Comparison of ENCODE assay signal across 29 cellular contexts in genomic region chr2:126444511-126444910, GRCh38.
"Had no signal": no experiment of that assay in that cellular context is flagged by ENCODE, and none has a peak within 500 bp of the region (broad histone marks: within the 10 kb centered on the region; RNA-seq: fewer than 3 reads in every experiment).

No MANE protein-coding gene starts in this region.

- H3K9me3 Mint-ChIP-seq: activated CD8-positive, alpha-beta T cell treated with anti-CD3 and anti-CD28 coated beads for 36 hours; activated naive CD4-positive, alpha-beta T cell treated with anti-CD3 and anti-CD28 coated beads, Interleukin-2, amount 10 ng/mL, durations not matched to agents 7 days and 5 days; activated naive CD4-positive, alpha-beta T cell treated with anti-CD3 and anti-CD28 coated beads, Interleukin-2, amount 50 U/mL, for 72 hours; activated naive CD8-positive, alpha-beta T cell treated with anti-CD3 and anti-CD28 coated beads, Interleukin-2, amount 10 ng/mL, durations not matched to agents 7 days and 5 days; activated T-helper 1 cell treated with anti-CD3 and anti-CD28 coated beads, Interleukin-12 subunit alpha, Interleukin-12 subunit beta, Interleukin-2, Interleukin-4 antibody, amounts not matched to agents 30 ng/mL and 10 ng/mL and 1 ng/mL, durations not matched to agents 14 hours and 24 hours and 36 hours; central memory CD8-positive, alpha-beta T cell; effector memory CD8-positive, alpha-beta T cell had no signal

- ATAC-seq: activated CD8-positive, alpha-beta T cell treated with anti-CD3 and anti-CD28 coated beads for 36 hours; effector memory CD8-positive, alpha-beta T cell; gastroesophageal sphincter had no signal

- H3K36me3 Mint-ChIP-seq: activated naive CD4-positive, alpha-beta T cell treated with anti-CD3 and anti-CD28 coated beads, Interleukin-2, amount 10 ng/mL, durations not matched to agents 7 days and 5 days; activated naive CD4-positive, alpha-beta T cell treated with anti-CD3 and anti-CD28 coated beads, Interleukin-2, amount 50 U/mL, for 72 hours; activated naive CD8-positive, alpha-beta T cell treated with anti-CD3 and anti-CD28 coated beads, Interleukin-2, amount 10 ng/mL, durations not matched to agents 7 days and 5 days had no signal

- H3K4me3 Mint-ChIP-seq: activated CD8-positive, alpha-beta T cell treated with anti-CD3 and anti-CD28 coated beads for 36 hours; activated naive CD4-positive, alpha-beta T cell treated with anti-CD3 and anti-CD28 coated beads, Interleukin-2, amount 10 ng/mL, durations not matched to agents 7 days and 5 days; activated naive CD8-positive, alpha-beta T cell treated with anti-CD3 and anti-CD28 coated beads, Interleukin-2, amount 10 ng/mL, durations not matched to agents 7 days and 5 days; activated T-helper 1 cell treated with anti-CD3 and anti-CD28 coated beads, Interleukin-12 subunit alpha, Interleukin-12 subunit beta, Interleukin-2, Interleukin-4 antibody, amounts not matched to agents 30 ng/mL and 10 ng/mL and 1 ng/mL, durations not matched to agents 14 hours and 24 hours and 36 hours; central memory CD8-positive, alpha-beta T cell; effector memory CD8-positive, alpha-beta T cell had no signal

- H3K27ac Mint-ChIP-seq: activated CD8-positive, alpha-beta T cell treated with anti-CD3 and anti-CD28 coated beads for 36 hours; activated naive CD4-positive, alpha-beta T cell treated with anti-CD3 and anti-CD28 coated beads, Interleukin-2, amount 10 ng/mL, durations not matched to agents 7 days and 5 days; activated naive CD4-positive, alpha-beta T cell treated with anti-CD3 and anti-CD28 coated beads, Interleukin-2, amount 50 U/mL, for 72 hours; activated naive CD8-positive, alpha-beta T cell treated with anti-CD3 and anti-CD28 coated beads, Interleukin-2, amount 10 ng/mL, durations not matched to agents 7 days and 5 days; activated T-helper 1 cell treated with anti-CD3 and anti-CD28 coated beads, Interleukin-12 subunit alpha, Interleukin-12 subunit beta, Interleukin-2, Interleukin-4 antibody, amounts not matched to agents 30 ng/mL and 10 ng/mL and 1 ng/mL, durations not matched to agents 14 hours and 24 hours and 36 hours; effector memory CD8-positive, alpha-beta T cell had no signal

- H3K27me3 Mint-ChIP-seq: activated naive CD4-positive, alpha-beta T cell treated with anti-CD3 and anti-CD28 coated beads, Interleukin-2, amount 10 ng/mL, durations not matched to agents 7 days and 5 days had no signal

- DNase-seq: activated CD4-positive, alpha-beta T cell treated with anti-CD3 and anti-CD28 coated beads for 48 hours; activated CD4-positive, alpha-beta T cell treated with anti-CD3 and anti-CD28 coated beads, Interleukin-2, amount 50 U/mL, for 1 hour; activated CD4-positive, alpha-beta T cell treated with anti-CD3 and anti-CD28 coated beads, Interleukin-2, amount 50 U/mL, for 48 hours; activated CD4-positive, CD25-positive, alpha-beta regulatory T cell; activated CD4-positive, CD25-positive, alpha-beta regulatory T cell treated with anti-CD3 and anti-CD28 coated beads, Interleukin-2, amount 50 U/mL, for 72 hours; activated CD8-positive, alpha-beta memory T cell treated with anti-CD3 and anti-CD28 coated beads for 24 hours; activated CD8-positive, alpha-beta T cell treated with anti-CD3 and anti-CD28 coated beads for 36 hours; activated gamma-delta T cell; activated naive CD4-positive, alpha-beta T cell; activated naive CD4-positive, alpha-beta T cell treated with anti-CD3 and anti-CD28 coated beads, Interleukin-2, amount 10 ng/mL, durations not matched to agents 7 days and 5 days; activated naive CD8-positive, alpha-beta T cell treated with anti-CD3 and anti-CD28 coated beads, Interleukin-2, amount 10 ng/mL, durations not matched to agents 7 days and 5 days; activated T-cell treated with anti-CD3 and anti-CD28 coated beads, Interleukin-2, amount 50 U/mL, for 48 hours; anterior cingulate cortex; brain microvascular endothelial cell; cortex of kidney; dermis blood vessel endothelial cell; effector CD4-positive, alpha-beta T cell; effector memory CD8-positive, alpha-beta T cell; erythroblast; foreskin melanocyte; heart right ventricle; T-helper 2 cell had no signal

- H3K4me1 Mint-ChIP-seq: activated naive CD4-positive, alpha-beta T cell treated with anti-CD3 and anti-CD28 coated beads, Interleukin-2, amount 10 ng/mL, durations not matched to agents 7 days and 5 days; activated naive CD8-positive, alpha-beta T cell treated with anti-CD3 and anti-CD28 coated beads, Interleukin-2, amount 10 ng/mL, durations not matched to agents 7 days and 5 days; central memory CD8-positive, alpha-beta T cell had no signal

- FAIRE-seq: astrocyte, bronchial epithelial cell, colon had no signal
